In genomic region chr9:125374443-125375309, GRCh38 we compare ENCODE assay signal across 7 cellular contexts.
A peak's percentile ranks its signal among the peaks of the same experiment; 100 is the strongest.
DNase-seq lines count a peak whose midpoint lies in the region; ATAC-seq and TF ChIP-seq lines count a peak whose summit lies in the region.

No MANE protein-coding gene starts in this region.

- H3K4me3 ChIP-seq in neutrophil (ENCODE audit: low read depth in 1 of 2, low read length in 1 of 2) (peak overlapping the region in 1 of 2 experiments; percentile 13), stomach (peak overlapping the region; percentile 24 to 31 (median 30))

- intact Hi-C loops in stomach (cut with DNase I; ENCODE audit: low total_unique reads) = loop anchor here (5.0 kb wide), 1 partner anchor 597 kb away; the partner anchor contains the start of gene OLFML2A

- peaks cover 4% of the 10 kb centered on the region for H3K27me3 Mint-ChIP-seq in activated T-helper 17 cell treated with anti-CD3 and anti-CD28 coated beads, Interleukin-2, amount 50 U/mL, for 72 hours

- no peak overlapping the region for H3K27ac ChIP-seq in foreskin keratinocyte
- H3K27ac ChIP-seq in neutrophil = no peak overlapping the region
- no peak overlapping the region for H3K27ac ChIP-seq in stomach

- no peaks in the 10 kb centered on the region for H3K9me3 Mint-ChIP-seq in activated T-helper 17 cell treated with anti-CD3 and anti-CD28 coated beads, Interleukin-2, amount 50 U/mL, for 72 hours

- H3K4me1 ChIP-seq in foreskin keratinocyte (no peaks in the 10 kb centered on the region), neutrophil (ENCODE audit: control insufficient read depth in 1 of 2, insufficient read depth in 1 of 2, low read depth in 1 of 2, low read length in 1 of 2) (peaks cover 6 to 12% of the 10 kb centered on the region in 2 experiments), stomach (peaks cover 8 to 14% (median 9%) of the 10 kb centered on the region in 4 donors)

- H3K36me3 ChIP-seq in neutrophil (no peaks in the 10 kb centered on the region), stomach (no peaks in the 10 kb centered on the region)

- no peaks in the 10 kb centered on the region for H3K9me3 ChIP-seq in neutrophil
- no peaks in the 10 kb centered on the region for H3K9me3 ChIP-seq in stomach

- peak; percentile 94 for TF ChIP-seq RAD21 in Ishikawa (IDR thresholded peaks at IDR 0.05; ENCODE audit: low read depth)

- peak overlapping the region; percentile 25 for H3K4me3 Mint-ChIP-seq in activated T-helper 17 cell treated with anti-CD3 and anti-CD28 coated beads, Interleukin-2, amount 50 U/mL, for 72 hours

- WGBS in stomach, 5 donors = 10 to 15% (median 11%) methylated on average over 19 to 24 of the region's 24 CpGs

- TF ChIP-seq POLR2A in stomach (IDR thresholded peaks at IDR 0.05) = no peak

- no peak overlapping the region for H3K27ac Mint-ChIP-seq in activated T-helper 17 cell treated with anti-CD3 and anti-CD28 coated beads, Interleukin-2, amount 50 U/mL, for 72 hours

- no peak for TF ChIP-seq EP300 in Ishikawa (IDR thresholded peaks at IDR 0.05; ENCODE audit: borderline replicate concordance)
- no peak for TF ChIP-seq EP300 in stomach (IDR thresholded peaks at IDR 0.05)

- H3K27me3 ChIP-seq in foreskin keratinocyte (peaks cover 6% of the 10 kb centered on the region), neutrophil (no peaks in the 10 kb centered on the region), stomach (peaks cover 0 to 16% (median 0%) of the 10 kb centered on the region in 3 donors)

- peak; percentile 83 for ATAC-seq in activated T-helper 17 cell treated with anti-CD3 and anti-CD28 coated beads, Interleukin-2, amount 50 U/mL, for 72 hours (replicated peaks)
- peak; percentile 73 for ATAC-seq in foreskin keratinocyte

- no peaks in the 10 kb centered on the region for H3K36me3 Mint-ChIP-seq in activated T-helper 17 cell treated with anti-CD3 and anti-CD28 coated beads, Interleukin-2, amount 50 U/mL, for 72 hours (ENCODE audit: low read depth)

- peak; percentile 82 for TF ChIP-seq CTCF in GM12874 (IDR thresholded peaks at IDR 0.05; ENCODE audit: insufficient read depth, low read depth, low read length)
- TF ChIP-seq CTCF in foreskin keratinocyte (conservative IDR thresholded peaks at IDR 0.05) = peak; percentile 84
- TF ChIP-seq CTCF in neutrophil (IDR thresholded peaks at IDR 0.05) = peak; percentile 50
- peak in 5 of 7 experiments; percentile 59 to 87 (median 74) for TF ChIP-seq CTCF in stomach (IDR thresholded peaks at IDR 0.05)

- H3K4me1 Mint-ChIP-seq in activated T-helper 17 cell treated with anti-CD3 and anti-CD28 coated beads, Interleukin-2, amount 50 U/mL, for 72 hours = no peaks in the 10 kb centered on the region

- DNase-seq in RPMI7951 (ENCODE audit: low read depth) (peak; percentile 65), foreskin keratinocyte (peak in 1 of 2 donors; percentile 27), stomach (peak; percentile 58)

TF ChIP-seq in Ishikawa, 13 proteins besides CTCF, POLR2A, EP300 and RAD21:
- TF ChIP-seq MAX (IDR thresholded peaks at IDR 0.05) = 0 out of 2 replicates have a peak, but pooled peaks have one; percentile 12
- TF ChIP-seq YY1 (IDR thresholded peaks at IDR 0.05; ENCODE audit: low read depth) = no peak
